23 cellular contexts compared by ENCODE assay signal in genomic region chr10:128451879-128452278, GRCh38.
A peak's percentile ranks its signal among the peaks of the same experiment; 100 is the strongest.
DNase-seq lines count a peak whose midpoint lies in the region; ATAC-seq and TF ChIP-seq lines count a peak whose summit lies in the region.
"Had no signal": no experiment of that assay in that cellular context is flagged by ENCODE, and none has a peak within 500 bp of the region (broad histone marks: within the 10 kb centered on the region; RNA-seq: fewer than 3 reads in every experiment).

No MANE protein-coding gene starts in this region.

- H2AK5ac ChIP-seq in neuronal stem cell (ENCODE audit: low read depth, low read length) = no peak overlapping the region

- no peak overlapping the region for H2BK12ac ChIP-seq in neuronal stem cell (ENCODE audit: low read length)

- peaks cover 9% of the 10 kb centered on the region for H3K27me3 Mint-ChIP-seq in type B pancreatic cell
- H3K27me3 Mint-ChIP-seq: CD4-positive, alpha-beta T cell had no signal

- peak overlapping the region; percentile 67 for H3K14ac ChIP-seq in neuronal stem cell (ENCODE audit: low read length)

- no peak overlapping the region for H3K4me3 ChIP-seq in neuronal stem cell (ENCODE audit: low read length in 2 of 2)
- H3K4me3 ChIP-seq: A549; BLaER1 treated with 17β-estradiol and CSF1 and Interleukin-3, amounts not matched to agents 10 nM and 100 nM; GM12878; HAP-1 had no signal

- H3K36me3 Mint-ChIP-seq in type B pancreatic cell = no peaks in the 10 kb centered on the region
- H3K36me3 Mint-ChIP-seq: CD14-positive monocyte; CD8-positive, alpha-beta memory T cell had no signal

- no peaks in the 10 kb centered on the region for H3K36me3 ChIP-seq in neuronal stem cell (replicated peaks in 1 of 2; ENCODE audit: control insufficient read depth in 2 of 2, insufficient read depth in 2 of 2, low read length in 2 of 2)
- H3K36me3 ChIP-seq: BE2C; BLaER1 treated with 17β-estradiol and CSF1 and Interleukin-3, amounts not matched to agents 10 nM and 100 nM; HAP-1 had no signal

- H3K18ac ChIP-seq in neuronal stem cell (ENCODE audit: low read length) = peak overlapping the region; percentile 16

- H3K79me1 ChIP-seq in neuronal stem cell (ENCODE audit: low read depth, low read length) = no peaks in the 10 kb centered on the region

- H2BK15ac ChIP-seq in neuronal stem cell (ENCODE audit: low read length) = no peak overlapping the region

- H3K4me1 Mint-ChIP-seq in type B pancreatic cell (ENCODE audit: unreplicated experiment) = no peaks in the 10 kb centered on the region
- H3K4me1 Mint-ChIP-seq: CD14-positive monocyte; CD8-positive, alpha-beta memory T cell had no signal

- H3K23ac ChIP-seq in neuronal stem cell (ENCODE audit: low read depth, low read length, poor library complexity) = no peak overlapping the region

- no peaks in the 10 kb centered on the region for H3K4me1 ChIP-seq in neuronal stem cell (ENCODE audit: control insufficient read depth in 2 of 2, insufficient read depth in 1 of 2, low read depth in 1 of 2, low read length in 2 of 2)
- H3K4me1 ChIP-seq: A549, BE2C, HAP-1 had no signal

- no peak overlapping the region for H2BK120ac ChIP-seq in neuronal stem cell (ENCODE audit: low read depth, low read length)

- DNase-seq in Right ventricle myocardium inferior (ENCODE audit: missing footprints) (peak; percentile 55), cardiac septum (ENCODE audit: low spot score) (no peak), neuronal stem cell (ENCODE audit: low spot score) (no peak), type B pancreatic cell (ENCODE audit: extremely low spot score, unreplicated experiment) (peak; percentile 18), SW480 (ENCODE audit: low spot score) (no peak)
- DNase-seq: 8988T; ACHN; AML-193; BE2C; CD4-positive, alpha-beta T cell; CD8-positive, alpha-beta memory T cell; DMS 273 treated with DMSO at 0.1 percent for 48 hours; DMS79; EL; GDM1; GOT3; HFFc6 had no signal

- H3K27ac ChIP-seq in neuronal stem cell (replicated peaks; ENCODE audit: low read length) = no peak overlapping the region
- H3K27ac ChIP-seq: A549; BLaER1 treated with 17β-estradiol and CSF1 and Interleukin-3, amounts not matched to agents 10 nM and 100 nM had no signal

- no peaks in the 10 kb centered on the region for H3K9me3 ChIP-seq in neuronal stem cell (replicated peaks in 1 of 2; ENCODE audit: control insufficient read depth in 2 of 2, insufficient read depth in 1 of 2, low read depth in 1 of 2, low read length in 2 of 2)
- H3K9me3 ChIP-seq: A549, BE2C, HAP-1 had no signal

- no CpG with 5 or more reads among the region's 3 CpGs for WGBS in neuronal stem cell (ENCODE audit: extremely low coverage in 2 of 2, insufficient read length in 2 of 2, insufficient replicate concordance in 1 of 2), 2 donors

- no peak overlapping the region for H3K4ac ChIP-seq in neuronal stem cell (ENCODE audit: low read length)

- no peak overlapping the region for H3K4me3 Mint-ChIP-seq in type B pancreatic cell
- H3K4me3 Mint-ChIP-seq: CD14-positive monocyte; CD4-positive, alpha-beta T cell; CD8-positive, alpha-beta memory T cell; HFFc6 had no signal

- ATAC-seq in Right ventricle myocardium inferior = no peak
- no peak for ATAC-seq in GM21825 (IDR thresholded peaks at IDR 0.05; ENCODE audit: unreplicated experiment)
- ATAC-seq: A549, GM12878 had no signal

- no peak overlapping the region for H4K91ac ChIP-seq in neuronal stem cell (ENCODE audit: low read depth, low read length, poor library complexity)

- no peak for TF ChIP-seq CTCF in type B pancreatic cell (conservative IDR thresholded peaks at IDR 0.05)

- intact Hi-C loops in Right ventricle myocardium inferior (cut with DNase I) = no loop called here
- intact Hi-C loops in cardiac septum (cut with DNase I) = no loop called here

- H4K8ac ChIP-seq in neuronal stem cell (ENCODE audit: low read depth, low read length) = no peak overlapping the region

- H3K27me3 ChIP-seq in neuronal stem cell (ENCODE audit: control insufficient read depth in 3 of 3, insufficient read depth in 3 of 3, low read depth in 1 of 3, low read length in 3 of 3) = no peaks in the 10 kb centered on the region
- H3K27me3 ChIP-seq: BE2C; BLaER1 treated with 17β-estradiol and CSF1 and Interleukin-3, amounts not matched to agents 10 nM and 100 nM had no signal

- peaks cover 4% of the 10 kb centered on the region for H3K9me3 Mint-ChIP-seq in type B pancreatic cell
- H3K9me3 Mint-ChIP-seq: CD4-positive, alpha-beta T cell had no signal

- H2BK5ac ChIP-seq in neuronal stem cell (ENCODE audit: low read length) = no peak overlapping the region

- H3K9ac ChIP-seq in neuronal stem cell (ENCODE audit: low read depth, low read length, poor library complexity) = no peak overlapping the region
- H3K9ac ChIP-seq: BLaER1 treated with 17β-estradiol and CSF1 and Interleukin-3, amounts not matched to agents 10 nM and 100 nM had no signal

- no peak overlapping the region for H3K27ac Mint-ChIP-seq in type B pancreatic cell
- H3K27ac Mint-ChIP-seq: CD14-positive monocyte; CD4-positive, alpha-beta T cell; CD8-positive, alpha-beta memory T cell; HFFc6 had no signal

- no peak overlapping the region for H2AFZ ChIP-seq in neuronal stem cell (ENCODE audit: low read length)

- H3K4me2 ChIP-seq in neuronal stem cell (ENCODE audit: insufficient read depth, low read length, poor library complexity, severe bottlenecking) = no peak overlapping the region
- H3K4me2 ChIP-seq: A549; BLaER1 treated with 17β-estradiol and CSF1 and Interleukin-3, amounts not matched to agents 10 nM and 100 nM had no signal

Comparison
In these comparisons a context has a peak if more than half of its experiments do, and no peak if none do; other contexts are left out.
1. DNase-seq: peak in Right ventricle myocardium inferior (single experiment) and type B pancreatic cell (single experiment); none in cardiac septum (single experiment), neuronal stem cell (single experiment) and SW480 (single experiment).